2 cellular contexts compared by ENCODE assay signal in genomic region chr1:151251656-151252470, GRCh38.
TF ChIP-seq lines count a peak whose summit lies in the region.

No MANE protein-coding gene starts in this region.

TF ChIP-seq in GM23338, 12 proteins besides CTCF, POLR2A, EP300 and RAD21:
- no peak for TF ChIP-seq EZH2 (IDR thresholded peaks at IDR 0.05; ENCODE audit: low read depth, unreplicated experiment)
- no peak for TF ChIP-seq CREB1 (CRISPR knock-in tag; IDR thresholded peaks at IDR 0.05; ENCODE audit: low read depth)
- TF ChIP-seq POLR2AphosphoS5 (IDR thresholded peaks at IDR 0.05; ENCODE audit: low read depth): no peak
TF ChIP-seq in GM23338: peak in this region for 0.

TF ChIP-seq in GM12878, 131 proteins besides CTCF, POLR2A, EP300 and RAD21:
- TF ChIP-seq, protein P1, sequence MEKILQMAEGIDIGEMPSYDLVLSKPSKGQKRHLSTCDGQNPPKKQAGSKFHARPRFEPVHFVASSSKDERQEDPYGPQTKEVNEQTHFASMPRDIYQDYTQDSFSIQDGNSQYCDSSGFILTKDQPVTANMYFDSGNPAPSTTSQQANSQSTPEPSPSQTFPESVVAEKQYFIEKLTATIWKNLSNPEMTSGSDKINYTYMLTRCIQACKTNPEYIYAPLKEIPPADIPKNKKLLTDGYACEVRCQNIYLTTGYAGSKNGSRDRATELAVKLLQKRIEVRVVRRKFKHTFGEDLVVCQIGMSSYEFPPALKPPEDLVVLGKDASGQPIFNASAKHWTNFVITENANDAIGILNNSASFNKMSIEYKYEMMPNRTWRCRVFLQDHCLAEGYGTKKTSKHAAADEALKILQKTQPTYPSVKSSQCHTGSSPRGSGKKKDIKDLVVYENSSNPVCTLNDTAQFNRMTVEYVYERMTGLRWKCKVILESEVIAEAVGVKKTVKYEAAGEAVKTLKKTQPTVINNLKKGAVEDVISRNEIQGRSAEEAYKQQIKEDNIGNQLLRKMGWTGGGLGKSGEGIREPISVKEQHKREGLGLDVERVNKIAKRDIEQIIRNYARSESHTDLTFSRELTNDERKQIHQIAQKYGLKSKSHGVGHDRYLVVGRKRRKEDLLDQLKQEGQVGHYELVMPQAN (conservative IDR thresholded peaks at IDR 0.05): no peak
- TF ChIP-seq NR2C1 (IDR thresholded peaks at IDR 0.05) (no peak), SMC3 (IDR thresholded peaks at IDR 0.05; ENCODE audit: borderline replicate concordance, low read length) (peak; percentile 73; the same call in 1 of the 2 replicates), PAX5 (IDR thresholded peaks at IDR 0.05; ENCODE audit: borderline replicate concordance, low read depth, low read length) (peak; percentile 99), PBX3 (IDR thresholded peaks at IDR 0.05; ENCODE audit: insufficient replicate concordance, low read depth, low read length) (peak; percentile 88), HSF1 (IDR thresholded peaks at IDR 0.05; ENCODE audit: low read depth, low read length) (no peak), ATF7 (IDR thresholded peaks at IDR 0.05; ENCODE audit: low read depth) (no peak), MLLT1 (IDR thresholded peaks at IDR 0.05) (peak; percentile 78), PKNOX1 (IDR thresholded peaks at IDR 0.05) (peak; percentile 96)
